9 cellular contexts compared by ENCODE assay signal in genomic region chr4:15469402-15470148, GRCh38. TPM values are rescaled to one million over a fixed set of nuclear protein-coding genes. Genes with fewer than 3 reads are reported as not detected.
A peak's percentile ranks its signal among the peaks of the same experiment; 100 is the strongest.
DNase-seq lines count a peak whose midpoint lies in the region; ATAC-seq, FAIRE-seq and TF ChIP-seq lines count a peak whose summit lies in the region.
"Had no signal": no experiment of that assay in that cellular context is flagged by ENCODE, and none has a peak within 500 bp of the region (broad histone marks: within the 10 kb centered on the region; RNA-seq: fewer than 3 reads in every experiment).

Gene CC2D2A (plus strand): TSS chr4:15469882. CDS start chr4:15475933, 6,051 bp downstream.

- no peak for TF ChIP-seq POLR2A in thyroid gland (IDR thresholded peaks at IDR 0.05)

- WGBS in mesenchymal stem cell = 12% methylated on average over 15 of the region's 15 CpGs
- WGBS in thyroid gland, 2 donors = 2 to 5% methylated on average over 15 of the region's 15 CpGs

- H2BK15ac ChIP-seq in mesenchymal stem cell (ENCODE audit: low read depth, poor library complexity, severe bottlenecking) = no peak within 1 kb of the TSS

- H3K9me3 ChIP-seq in NT2/D1 (ENCODE audit: insufficient read depth, low read length) (no peaks in the 10 kb centered on the region), mesenchymal stem cell (ENCODE audit: control insufficient read depth, low read length) (no peaks in the 10 kb centered on the region), thyroid gland (no peaks in the 10 kb centered on the region)

- FAIRE-seq in endometrium (lab: Jason Lieb, UNC) = peak; percentile 76

- H3K18ac ChIP-seq in mesenchymal stem cell (ENCODE audit: low read depth in 1 of 2, low read length in 2 of 2) = peak within 1 kb of the TSS; percentile 74 to 89

- peak within 1 kb of the TSS; percentile 55 for H3K27ac ChIP-seq in mesenchymal stem cell (ENCODE audit: low read length, poor library complexity, severe bottlenecking)
- peak within 1 kb of the TSS in 1 of 3 donors; percentile 23 for H3K27ac ChIP-seq in thyroid gland
- H3K27ac ChIP-seq: SK-N-MC had no signal

- peak within 1 kb of the TSS; percentile 91 for H2AFZ ChIP-seq in mesenchymal stem cell (ENCODE audit: low read depth, low read length)

- no peak within 1 kb of the TSS for H3K14ac ChIP-seq in mesenchymal stem cell (ENCODE audit: low read length in 2 of 2)

- no peak within 1 kb of the TSS for H4K91ac ChIP-seq in mesenchymal stem cell (ENCODE audit: low read length)

- H3K4me2 ChIP-seq in mesenchymal stem cell (ENCODE audit: low read length, poor library complexity, severe bottlenecking) = peak within 1 kb of the TSS; percentile 91

- DNase-seq in NT2/D1 (ENCODE audit: low read depth, low spot score) (peak; percentile 46), mesenchymal stem cell (peak; percentile 82), thyroid gland (peak in 1 of 2 donors; percentile 14), SIG-M5 (lab: John Stamatoyannopoulos, UW) (no peak)

- peak within 1 kb of the TSS; percentile 24 to 42 for H2BK12ac ChIP-seq in mesenchymal stem cell (ENCODE audit: low read length in 2 of 2)

- H2BK120ac ChIP-seq in mesenchymal stem cell (ENCODE audit: low read depth, low read length) = no peak within 1 kb of the TSS

- peaks cover 5% of the 10 kb centered on the region for H3K79me1 ChIP-seq in mesenchymal stem cell (replicated peaks; ENCODE audit: low read length, poor library complexity, severe bottlenecking)

- H3K4me3 ChIP-seq in NT2/D1 (ENCODE audit: insufficient read length, low read depth) (peak within 1 kb of the TSS; percentile 33), mesenchymal stem cell (ENCODE audit: insufficient read depth in 1 of 2, low read depth in 1 of 2, low read length in 2 of 2) (peak within 1 kb of the TSS; percentile 57 to 83), thyroid gland (replicated peaks in 1 of 3) (peak within 1 kb of the TSS in 2 of 3 donors; percentile 34 to 44)
- H3K4me3 ChIP-seq: SK-N-MC had no signal

- H3K36me3 ChIP-seq in NT2/D1 (ENCODE audit: insufficient read depth, insufficient read length, low read length) = no peaks in the 10 kb centered on the region
- no peaks in the 10 kb centered on the region for H3K36me3 ChIP-seq in mesenchymal stem cell (ENCODE audit: control insufficient read depth in 1 of 2, insufficient read depth in 2 of 2, low read depth in 1 of 2, low read length in 2 of 2)
- no peaks in the 10 kb centered on the region for H3K36me3 ChIP-seq in thyroid gland

- H3K4me1 ChIP-seq in NT2/D1 (ENCODE audit: insufficient read depth, insufficient read length) (no peaks in the 10 kb centered on the region), mesenchymal stem cell (ENCODE audit: control insufficient read depth, insufficient read depth, low read depth, low read length) (peaks cover 2% of the 10 kb centered on the region), thyroid gland (peaks cover 0 to 6% of the 10 kb centered on the region in 2 donors)

- ATAC-seq in GM18907 (IDR thresholded peaks at IDR 0.05; ENCODE audit: unreplicated experiment) (peak; percentile 54), HG02763 (IDR thresholded peaks at IDR 0.05; ENCODE audit: unreplicated experiment) (no peak), GM21576 (IDR thresholded peaks at IDR 0.05; ENCODE audit: unreplicated experiment) (no peak)

- H3K4ac ChIP-seq in mesenchymal stem cell (ENCODE audit: low read depth in 1 of 2, low read length in 2 of 2) = no peak within 1 kb of the TSS

- no peak for TF ChIP-seq CTCF in thyroid gland (IDR thresholded peaks at IDR 0.05)

- no peak within 1 kb of the TSS for H2AK5ac ChIP-seq in mesenchymal stem cell (ENCODE audit: low read length, severe bottlenecking)

- no peak within 1 kb of the TSS for H3K23ac ChIP-seq in mesenchymal stem cell (ENCODE audit: low read length in 2 of 2)

- H3K27me3 ChIP-seq in NT2/D1 (ENCODE audit: insufficient read depth, insufficient read length) = no peaks in the 10 kb centered on the region
- H3K27me3 ChIP-seq in mesenchymal stem cell (ENCODE audit: control insufficient read depth in 1 of 2, insufficient read depth in 1 of 2, low read length in 2 of 2) = no peaks in the 10 kb centered on the region
- no peaks in the 10 kb centered on the region for H3K27me3 ChIP-seq in thyroid gland

- intact Hi-C loops in thyroid gland (cut with DNase I) = no loop called here

- no peak within 1 kb of the TSS for H2BK5ac ChIP-seq in mesenchymal stem cell (ENCODE audit: low read depth, low read length, poor library complexity, severe bottlenecking)

- H3K9ac ChIP-seq in NT2/D1 (ENCODE audit: insufficient read length, low read depth) (peak within 1 kb of the TSS; percentile 66), mesenchymal stem cell (ENCODE audit: low read length) (peak within 1 kb of the TSS; percentile 91)

- peak within 1 kb of the TSS; percentile 90 for H4K8ac ChIP-seq in mesenchymal stem cell (ENCODE audit: low read length)

RNA-seq across cellular contexts. Expression of gene CC2D2A, which starts in this region (rescaled TPM):
- polyA plus RNA-seq in mesenchymal stem cell (2013, experiment 1 of 2) = 27.1 TPM
- 28.2 TPM for polyA plus RNA-seq in mesenchymal stem cell (2013, experiment 2 of 2)
- 10 to 100 TPM; 13.6 to 25.1 (median 18.7) TPM for total RNA-seq in thyroid gland
